In genomic region chr5:3249401-3249800, GRCh38 we compare ENCODE assay signal across 26 cellular contexts.
"Had no signal": no experiment of that assay in that cellular context is flagged by ENCODE, and none has a peak within 500 bp of the region (broad histone marks: within the 10 kb centered on the region; RNA-seq: fewer than 3 reads in every experiment).

No MANE protein-coding gene starts in this region.

- H2AFZ ChIP-seq: hepatocyte had no signal

- DNase-seq: kidney glomerular epithelial cell; left cardiac atrium; left lung; lower lobe of right lung; mesendoderm; midbrain; mucosa of descending colon; naive thymus-derived CD4-positive, alpha-beta T cell; ovary; stimulated activated CD4-positive, alpha-beta T cell treated with anti-CD3 and anti-CD28 coated beads, Interleukin-12 subunit alpha, Interleukin-12 subunit beta, amount 100 ng/mL, for 4 hours; stimulated activated CD4-positive, alpha-beta T cell treated with anti-CD3 and anti-CD28 coated beads, Interleukin-15, amount 100 ng/mL, for 24 hours; stimulated activated CD4-positive, alpha-beta T cell treated with anti-CD3 and anti-CD28 coated beads, Interleukin-2, amount 100 ng/mL, for 24 hours; stimulated activated CD4-positive, alpha-beta T cell treated with anti-CD3 and anti-CD28 coated beads, Interleukin-4, amount 100 ng/mL, for 1 hour; stimulated activated naive CD4-positive, alpha-beta T cell; tibial artery; trophoblast cell; upper lobe of right lung had no signal

- H3K79me2 ChIP-seq: hepatocyte had no signal

- H3K27me3 ChIP-seq: hepatocyte, ovary, right atrium auricular region, tibial artery, upper lobe of right lung had no signal

- H3K9me3 ChIP-seq: lower lobe of right lung, ovary, right atrium auricular region, suprapubic skin, thoracic aorta, tibial artery, upper lobe of right lung had no signal

- H3K4me1 ChIP-seq: left lung, lower lobe of right lung, right atrium auricular region, suprapubic skin, tibial artery, upper lobe of right lung had no signal

- ATAC-seq: left cardiac atrium; left lung; lower lobe of right lung; mucosa of descending colon; naive thymus-derived CD4-positive, alpha-beta T cell; natural killer cell treated with Interleukin-12 subunit alpha and Interleukin-12 subunit beta and Interleukin-15 and Interleukin-18, amount 100 ng/mL, for 72 hours; sciatic nerve; upper lobe of right lung had no signal

- H3K27ac ChIP-seq: hepatocyte, left lung, lower lobe of right lung, ovary, right atrium auricular region, skin epidermis, suprapubic skin, thoracic aorta, tibial artery, upper lobe of right lung had no signal

- FAIRE-seq: keratinocyte, urothelium cell line had no signal

- H3K4me3 ChIP-seq: hepatocyte, left lung, lower lobe of right lung, mucosa of descending colon, ovary, right atrium auricular region, skin epidermis, suprapubic skin, thoracic aorta, tibial artery, upper lobe of right lung had no signal

- H3K36me3 ChIP-seq: left lung, lower lobe of right lung, ovary, right atrium auricular region, suprapubic skin, thoracic aorta, tibial artery, upper lobe of right lung had no signal

- H3K4me2 ChIP-seq: hepatocyte had no signal
